8 cellular contexts compared by ENCODE assay signal in genomic region chr16:4111748-4112696, GRCh38. TPM values are rescaled to one million over a fixed set of nuclear protein-coding genes. Genes with fewer than 3 reads are reported as not detected.
DNase-seq lines count a peak whose midpoint lies in the region; ATAC-seq and TF ChIP-seq lines count a peak whose summit lies in the region.

No MANE protein-coding gene starts in this region.

- no peak overlapping the region for H3K27ac ChIP-seq in spleen

- peaks cover 48% of the 10 kb centered on the region for H3K4me1 Mint-ChIP-seq in T-helper 17 cell

- H3K36me3 Mint-ChIP-seq in T-helper 17 cell (ENCODE audit: low read depth), result peaks cover 8% of the 10 kb centered on the region

- peak overlapping the region; percentile 70 for H3K4me3 Mint-ChIP-seq in T-helper 17 cell

- 49 to 76% (median 64%) methylated on average over 16 of the region's 16 CpGs for WGBS in spleen, 5 donors

- H3K4me3 ChIP-seq in spleen, result peak overlapping the region in 4 of 8 donors; percentile 12 to 86 (median 24)

- no peak for TF ChIP-seq POLR2A in spleen (IDR thresholded peaks at IDR 0.05)

- ATAC-seq in T-helper 17 cell (no peak), GM19351 (IDR thresholded peaks at IDR 0.05; ENCODE audit: unreplicated experiment) (no peak), HG03108 (IDR thresholded peaks at IDR 0.05; ENCODE audit: unreplicated experiment) (no peak)

- peaks cover 17 to 76% (median 52%) of the 10 kb centered on the region in 6 donors for H3K4me1 ChIP-seq in spleen

- no peaks in the 10 kb centered on the region for H3K27me3 Mint-ChIP-seq in T-helper 17 cell

- H3K27me3 ChIP-seq in spleen (replicated peaks in 1 of 7), result peaks cover 0 to 9% (median 0%) of the 10 kb centered on the region in 7 donors

- TF ChIP-seq CTCF in spleen (IDR thresholded peaks at IDR 0.05 in 8 of 11, conservative IDR thresholded peaks at IDR 0.05 in 3 of 11), result no peak

- DNase-seq in NCI-H146 treated with DMSO at 0.1 percent for 48 hours (lab: John Stamatoyannopoulos, UW; ENCODE audit: unreplicated experiment), result peak; percentile 7
- DNase-seq in NCI-H146 (lab: John Stamatoyannopoulos, UW), result no peak
- no peak for DNase-seq in T-helper 17 cell
- peak; percentile 40 for DNase-seq in glomerular visceral epithelial cell (ENCODE audit: extremely low spot score)
- peak; percentile 32 for DNase-seq in spleen
- DNase-seq in ecto neural progenitor cell (ENCODE audit: low spot score), result no peak

- no peaks in the 10 kb centered on the region for H3K9me3 ChIP-seq in T-helper 17 cell (ENCODE audit: control insufficient read depth, low read length, poor library complexity, severe bottlenecking)
- no peaks in the 10 kb centered on the region for H3K9me3 ChIP-seq in spleen

- H3K27ac Mint-ChIP-seq in T-helper 17 cell, result peak overlapping the region; percentile 62

- H3K36me3 ChIP-seq in spleen, result no peaks in the 10 kb centered on the region

- intact Hi-C loops in spleen (cut with DNase I; ENCODE audit: low total_unique reads), result no loop called here

RNA-seq across cellular contexts. Expression of gene ADCY9, which starts 4.2 kb away (rescaled TPM):
- total RNA-seq in T-helper 17 cell (10 to 100 TPM; 11.5 to 12.6 TPM), spleen (10 to 100 TPM in 5 of 7 donors, 1 to 10 TPM in 2; 8.3 to 23.0 (median 14.9) TPM)
- 1 to 10 TPM in 2 of 3 donors, under 1 TPM in 1; 0.70 to 2.9 (median 1.2) TPM for polyA plus RNA-seq in spleen

Comparison
In these comparisons a context has a peak if more than half of its experiments do, and no peak if none do; other contexts are left out.
1. DNase-seq: peak in NCI-H146 treated with DMSO at 0.1 percent for 48 hours (single experiment), glomerular visceral epithelial cell (single experiment) and spleen (single experiment); none in NCI-H146 (single experiment), T-helper 17 cell (0 of 3) and ecto neural progenitor cell (single experiment).